Comparison of ENCODE assay signal across 33 cellular contexts in genomic region chr1:145702826-145703225, GRCh38. TPM values are rescaled to one million over a fixed set of nuclear protein-coding genes. Genes with fewer than 3 reads are reported as not detected.
"Had no signal": no experiment of that assay in that cellular context is flagged by ENCODE, and none has a peak within 500 bp of the region (broad histone marks: within the 10 kb centered on the region; RNA-seq: fewer than 3 reads in every experiment).

No MANE protein-coding gene starts in this region.

- H3K4me2 ChIP-seq: hepatocyte had no signal

- H3K4me1 ChIP-seq: colonic mucosa, gastrocnemius medialis, lower lobe of right lung, parathyroid adenoma, prostate gland, sigmoid colon, tibial artery, upper lobe of left lung had no signal

- ATAC-seq: esophagus mucosa; gastrocnemius medialis; left ventricle myocardium superior; lower lobe of right lung; natural killer cell; right cardiac atrium; stimulated activated effector memory CD8-positive, alpha-beta T cell treated with anti-CD3 and anti-CD28 coated beads, Interleukin-12 subunit alpha, Interleukin-12 subunit beta, amount 100 ng/mL, for 72 hours had no signal

- H3K9ac ChIP-seq: parathyroid adenoma had no signal

- H3K79me2 ChIP-seq: parathyroid adenoma had no signal

- DNase-seq: colonic mucosa; effector CD8-positive, alpha-beta T cell; endodermal cell; foreskin fibroblast; gastrocnemius medialis; head of caudate nucleus; kidney glomerular epithelial cell; left ventricle myocardium superior; lower lobe of right lung; natural killer cell; right cardiac atrium; sigmoid colon; stimulated activated CD4-positive, alpha-beta T cell treated with anti-CD3 and anti-CD28 coated beads, Interleukin-2, amount 100 ng/mL, for 24 hours; stimulated activated CD4-positive, alpha-beta T cell treated with anti-CD3 and anti-CD28 coated beads, Interleukin-4, amount 100 ng/mL, for 24 hours; stimulated activated naive CD4-positive, alpha-beta T cell treated with Interleukin-2 at 50 U/mL for 16 hours; stomach; tibial artery; upper lobe of left lung had no signal

- H3K27ac ChIP-seq: colonic mucosa, epithelial cell of prostate, gastrocnemius medialis, hepatocyte, lower lobe of right lung, neutrophil, parathyroid adenoma, prostate gland, sigmoid colon, stomach, tibial artery, upper lobe of left lung had no signal

- FAIRE-seq: islet of Langerhans, urothelium cell line had no signal

- H3K9me3 ChIP-seq: colonic mucosa, gastrocnemius medialis, lower lobe of right lung, neutrophil, prostate gland, sigmoid colon, stomach, tibial artery, upper lobe of left lung had no signal

- H2AFZ ChIP-seq: hepatocyte, parathyroid adenoma had no signal

- H3K27me3 ChIP-seq: colonic mucosa, gastrocnemius medialis, hepatocyte, neutrophil, sigmoid colon, stomach, tibial artery, upper lobe of left lung had no signal

- H3K36me3 ChIP-seq: colonic mucosa, gastrocnemius medialis, lower lobe of right lung, neutrophil, prostate gland, sigmoid colon, stomach, tibial artery, upper lobe of left lung had no signal

- H3K4me3 ChIP-seq: colonic mucosa, gastrocnemius medialis, hepatocyte, lower lobe of right lung, prostate gland, sigmoid colon, stomach, tibial artery, upper lobe of left lung had no signal

RNA-seq across cellular contexts. Expression of gene PDZK1, which starts 4.3 kb away (rescaled TPM):
- total RNA-seq: esophagus mucosa, glomerular endothelial cell, left ventricle myocardium superior, lower lobe of right lung, sigmoid colon, subcutaneous adipose tissue had no signal

RNA-seq across cellular contexts. Expression of gene CD160, which starts 16.5 kb away (rescaled TPM):
- total RNA-seq: chondrocyte, endodermal cell, esophagus mucosa, gastrocnemius medialis, glomerular endothelial cell, hepatocyte, omental fat pad, prostate gland, right cardiac atrium, sigmoid colon, subcutaneous adipose tissue, temporal lobe had no signal
- polyA plus RNA-seq: hepatocyte, neural cell, right cardiac atrium had no signal
